ENCODE assay signal across 1 cellular context in genomic region chr7:137592232-137592896, GRCh38.
A peak's percentile ranks its signal among the peaks of the same experiment; 100 is the strongest.
TF ChIP-seq lines count a peak whose summit lies in the region.

No MANE protein-coding gene starts in this region.

TF ChIP-seq in HepG2, 621 proteins besides CTCF, POLR2A, EP300 and RAD21 (continued from another document and continues in another):
- TF ChIP-seq PHF21A (CRISPR knock-in tag; IDR thresholded peaks at IDR 0.05) (no peak), TEF (CRISPR knock-in tag; IDR thresholded peaks at IDR 0.05) (no peak), XRCC5 (optimal IDR thresholded peaks at IDR 0.05; ENCODE audit: low read length) (peak; percentile 47), ZNF205 (CRISPR knock-in tag; IDR thresholded peaks at IDR 0.05) (no peak), RFX5 (IDR thresholded peaks at IDR 0.05; ENCODE audit: low read depth, low read length) (no peak), FOXP4 (CRISPR knock-in tag; IDR thresholded peaks at IDR 0.05) (no peak), FOXA3 (CRISPR knock-in tag; IDR thresholded peaks at IDR 0.05) (0 out of 2 replicates have a peak, but pooled peaks have one; percentile 33), ZMYM4 (CRISPR knock-in tag; IDR thresholded peaks at IDR 0.05) (no peak), ZFP90 (CRISPR knock-in tag; IDR thresholded peaks at IDR 0.05; ENCODE audit: borderline replicate concordance) (no peak), ZZZ3 (CRISPR knock-in tag; IDR thresholded peaks at IDR 0.05; ENCODE audit: borderline replicate concordance) (no peak), ZBTB25 (CRISPR knock-in tag; IDR thresholded peaks at IDR 0.05) (no peak), PRDM10 (CRISPR knock-in tag; IDR thresholded peaks at IDR 0.05; ENCODE audit: low read depth) (no peak), SMC3 (IDR thresholded peaks at IDR 0.05; ENCODE audit: low read length) (peak; percentile 68), FIP1L1 (IDR thresholded peaks at IDR 0.05; ENCODE audit: borderline replicate concordance, insufficient read depth, low read depth, low read length) (no peak), ZNF670 (CRISPR knock-in tag; IDR thresholded peaks at IDR 0.05; ENCODE audit: borderline replicate concordance) (0 out of 2 replicates have a peak, but pooled peaks have one; percentile 32), MAFF (IDR thresholded peaks at IDR 0.05; ENCODE audit: low read depth, low read length) (no peak), ZSCAN25 (CRISPR knock-in tag; IDR thresholded peaks at IDR 0.05) (no peak), CEBPG (CRISPR knock-in tag; IDR thresholded peaks at IDR 0.05) (0 out of 2 replicates have a peak, but pooled peaks have one; percentile 11), ZNF761 (CRISPR knock-in tag; conservative IDR thresholded peaks at IDR 0.05) (no peak), ARID3A (IDR thresholded peaks at IDR 0.05; ENCODE audit: low read depth, low read length) (peak; percentile 50; the same call in 1 of the 2 replicates), SSRP1 (CRISPR knock-in tag; IDR thresholded peaks at IDR 0.05) (no peak), HES4 (CRISPR knock-in tag; IDR thresholded peaks at IDR 0.05; ENCODE audit: borderline replicate concordance) (no peak), AKAP8 (CRISPR knock-in tag; IDR thresholded peaks at IDR 0.05) (no peak), KLF16 (CRISPR knock-in tag; IDR thresholded peaks at IDR 0.05) (no peak), CEBPB (IDR thresholded peaks at IDR 0.05; ENCODE audit: borderline replicate concordance, low read depth, low read length) (peak; percentile 15; the same call in 1 of the 2 replicates), IRX3 (CRISPR knock-in tag; IDR thresholded peaks at IDR 0.05; ENCODE audit: borderline replicate concordance, low read depth) (no peak), AGO1 (IDR thresholded peaks at IDR 0.05; ENCODE audit: low read depth, low read length, poor library complexity, severe bottlenecking) (no peak), TEAD3 (CRISPR knock-in tag; optimal IDR thresholded peaks at IDR 0.05; ENCODE audit: borderline replicate concordance) (peak; percentile 22), FOXA1 (IDR thresholded peaks at IDR 0.05) (no peak), FOXA1 (CRISPR knock-in tag; IDR thresholded peaks at IDR 0.05) (peak; percentile 68; the same call in 1 of the 2 replicates), FOSL2 (CRISPR knock-in tag; IDR thresholded peaks at IDR 0.05) (0 out of 2 replicates have a peak, but pooled peaks have one; percentile 25), NFE2L2 (IDR thresholded peaks at IDR 0.05; ENCODE audit: low read length) (no peak), ZMAT3 (CRISPR knock-in tag; conservative IDR thresholded peaks at IDR 0.05) (no peak), FOXK1 (CRISPR knock-in tag; IDR thresholded peaks at IDR 0.05; ENCODE audit: borderline replicate concordance, low read depth) (peak; percentile 30; the same call in 1 of the 2 replicates), E2F1 (CRISPR knock-in tag; IDR thresholded peaks at IDR 0.05) (no peak), ZBTB33 (CRISPR knock-in tag; IDR thresholded peaks at IDR 0.05) (no peak), NONO (IDR thresholded peaks at IDR 0.05) (no peak), NONO (CRISPR knock-in tag; conservative IDR thresholded peaks at IDR 0.05) (no peak), KDM1A (CRISPR knock-in tag; IDR thresholded peaks at IDR 0.05) (no peak), SRY (CRISPR knock-in tag; IDR thresholded peaks at IDR 0.05) (no peak), ELF4 (CRISPR knock-in tag; IDR thresholded peaks at IDR 0.05; ENCODE audit: borderline replicate concordance) (no peak), SCMH1 (CRISPR knock-in tag; IDR thresholded peaks at IDR 0.05; ENCODE audit: borderline replicate concordance) (no peak), ZBTB7A (CRISPR knock-in tag; IDR thresholded peaks at IDR 0.05) (no peak), ZNF710 (CRISPR knock-in tag; IDR thresholded peaks at IDR 0.05; ENCODE audit: borderline replicate concordance) (no peak)
